In the genomic region with DNA sequence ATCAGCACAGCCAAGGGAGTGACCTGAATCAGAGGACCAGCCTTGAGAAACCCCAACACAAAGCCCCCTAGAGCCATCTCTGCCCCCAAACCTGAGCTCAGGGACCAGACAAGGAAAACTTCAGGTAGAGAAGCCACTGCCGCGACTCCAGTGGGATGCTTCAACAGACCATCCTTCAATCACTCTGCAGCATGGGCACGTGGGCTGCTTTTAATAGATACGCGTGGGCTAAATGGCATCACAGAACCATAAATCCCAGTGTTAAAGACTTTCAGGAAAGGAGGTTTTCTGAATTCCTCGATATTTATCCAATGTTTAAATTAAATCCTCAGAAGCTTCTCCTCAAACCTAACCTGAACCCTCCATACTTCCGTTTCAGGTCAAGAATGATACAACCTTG, we compare ENCODE assay signal across 11 cellular contexts.
"Had no signal": no experiment of that assay in that cellular context is flagged by ENCODE, and none has a peak within 500 bp of the region (broad histone marks: within the 10 kb centered on the region; RNA-seq: fewer than 3 reads in every experiment).

No MANE protein-coding gene starts in this region.

- DNase-seq: activated CD8-positive, alpha-beta T cell treated with anti-CD3 and anti-CD28 coated beads for 36 hours; activated naive CD4-positive, alpha-beta T cell treated with Interleukin-2 at 50 U/mL for 16 hours; effector CD8-positive, alpha-beta T cell; erythroblast; left colon; naive B cell; occipital lobe; psoas muscle; stimulated activated CD4-positive, alpha-beta T cell treated with anti-CD3 and anti-CD28 coated beads, Interleukin-12 subunit alpha, Interleukin-12 subunit beta, amount 100 ng/mL, for 4 hours; stimulated activated naive CD8-positive, alpha-beta T cell treated with anti-CD3 and anti-CD28 coated beads, Interleukin-15, Interleukin-2, amounts not matched to agents 100 U/mL and 50 U/mL, for 24 hours had no signal

- ATAC-seq: activated CD8-positive, alpha-beta T cell treated with anti-CD3 and anti-CD28 coated beads for 36 hours; left colon; psoas muscle; stimulated activated naive CD8-positive, alpha-beta T cell treated with anti-CD3 and anti-CD28 coated beads, Interleukin-15, Interleukin-2, amounts not matched to agents 100 U/mL and 50 U/mL, for 24 hours had no signal

- H3K27ac Mint-ChIP-seq: activated CD8-positive, alpha-beta T cell treated with anti-CD3 and anti-CD28 coated beads for 36 hours had no signal

- H3K27me3 Mint-ChIP-seq: activated CD8-positive, alpha-beta T cell treated with anti-CD3 and anti-CD28 coated beads for 36 hours; naive B cell had no signal

- H3K4me3 Mint-ChIP-seq: activated CD8-positive, alpha-beta T cell treated with anti-CD3 and anti-CD28 coated beads for 36 hours had no signal

- H3K4me3 ChIP-seq: coronary artery, psoas muscle had no signal

- H3K9me3 Mint-ChIP-seq: activated CD8-positive, alpha-beta T cell treated with anti-CD3 and anti-CD28 coated beads for 36 hours had no signal

- H3K9me3 ChIP-seq: psoas muscle had no signal
